Comparison of ENCODE assay signal across 11 cellular contexts in genomic region chr11:47220401-47220821, GRCh38. TPM values are rescaled to one million over a fixed set of nuclear protein-coding genes. Genes with fewer than 3 reads are reported as not detected.
DNase-seq lines count a peak whose midpoint lies in the region; ATAC-seq, FAIRE-seq and TF ChIP-seq lines count a peak whose summit lies in the region.
"Had no signal": no experiment of that assay in that cellular context is flagged by ENCODE, and none has a peak within 500 bp of the region (broad histone marks: within the 10 kb centered on the region; RNA-seq: fewer than 3 reads in every experiment).

No MANE protein-coding gene starts in this region.

- H3K27ac Mint-ChIP-seq in Calu3 (ENCODE audit: unreplicated experiment) = peak overlapping the region; percentile 62
- peak overlapping the region in 6 of 9 donors; percentile 4 to 56 (median 35) for H3K27ac Mint-ChIP-seq in naive thymus-derived CD4-positive, alpha-beta T cell

- H2AFZ ChIP-seq in Loucy (ENCODE audit: low read length) = no peak overlapping the region
- H2AFZ ChIP-seq in K562 (ENCODE audit: low read depth, low read length) = no peak overlapping the region

- peaks cover 24% of the 10 kb centered on the region for H3K36me3 Mint-ChIP-seq in Calu3 (ENCODE audit: insufficient read depth, unreplicated experiment)
- H3K36me3 Mint-ChIP-seq in naive thymus-derived CD4-positive, alpha-beta T cell = peaks cover 8 to 52% (median 26%) of the 10 kb centered on the region in 5 donors

- H3K4me2 ChIP-seq in Loucy (ENCODE audit: low read depth, low read length, poor library complexity, severe bottlenecking) = peak overlapping the region; percentile 38
- no peak overlapping the region for H3K4me2 ChIP-seq in K562 (ENCODE audit: insufficient read depth, low read length)

- peaks cover 34% of the 10 kb centered on the region for H3K4me1 Mint-ChIP-seq in Calu3 (ENCODE audit: low read depth, unreplicated experiment)
- peaks cover 23 to 55% (median 33%) of the 10 kb centered on the region in 7 donors for H3K4me1 Mint-ChIP-seq in naive thymus-derived CD4-positive, alpha-beta T cell

- BruUV-seq in Calu3 (replicated peaks; lab: Mats Ljungman, UMichigan) = no TSS peak
- no TSS peak for BruUV-seq in K562 (replicated peaks; lab: Mats Ljungman, UMichigan)

- H4K20me1 ChIP-seq in Loucy (ENCODE audit: insufficient read depth, low read length, poor library complexity, severe bottlenecking) (peaks cover 19% of the 10 kb centered on the region), K562 (replicated peaks; ENCODE audit: control insufficient read depth, insufficient read depth, low read length) (no peaks in the 10 kb centered on the region; the same call in 1 of the 2 replicates)

- TF ChIP-seq POLR2A in K562 (conservative IDR thresholded peaks at IDR 0.05) = no peak

- no peak overlapping the region for H3K9ac ChIP-seq in Loucy (ENCODE audit: low read depth, low read length, poor library complexity, severe bottlenecking)
- H3K9ac ChIP-seq in K562 (ENCODE audit: insufficient read depth in 1 of 2, low read depth in 2 of 2, low read length in 2 of 2) = no peak overlapping the region

- ATAC-seq in K562 (no peak), HG02623 (IDR thresholded peaks at IDR 0.05; ENCODE audit: unreplicated experiment) (no peak), HG02981 (IDR thresholded peaks at IDR 0.05; ENCODE audit: unreplicated experiment) (no peak), HG03442 (IDR thresholded peaks at IDR 0.05; ENCODE audit: unreplicated experiment) (no peak)
- ATAC-seq in naive thymus-derived CD4-positive, alpha-beta T cell = no peak

- H3K4me1 ChIP-seq in Loucy (ENCODE audit: insufficient read depth, low read length, poor library complexity, severe bottlenecking) = peaks cover 21% of the 10 kb centered on the region
- H3K4me1 ChIP-seq in K562 (replicated peaks in 1 of 2; ENCODE audit: control insufficient read depth in 2 of 2, insufficient read depth in 2 of 2, low read length in 2 of 2) = peaks cover 6 to 14% of the 10 kb centered on the region in 2 experiments; a peak in 4 of 5 replicates
- peaks cover 0 to 17% of the 10 kb centered on the region in 2 donors for H3K4me1 ChIP-seq in naive thymus-derived CD4-positive, alpha-beta T cell (ENCODE audit: control insufficient read depth in 2 of 2, insufficient read depth in 2 of 2, low read length in 2 of 2)

- no peaks in the 10 kb centered on the region for H3F3A ChIP-seq in Loucy (ENCODE audit: low read depth)

- no peaks in the 10 kb centered on the region for H3K27me3 Mint-ChIP-seq in Calu3 (ENCODE audit: unreplicated experiment)
- H3K27me3 Mint-ChIP-seq in naive thymus-derived CD4-positive, alpha-beta T cell = no peaks in the 10 kb centered on the region

- H3K9me1 ChIP-seq in K562 (ENCODE audit: control insufficient read depth, insufficient read depth, low read length) = no peaks in the 10 kb centered on the region

- no peak for TF ChIP-seq RAD21 in K562 (CRISPR knock-in tag; conservative IDR thresholded peaks at IDR 0.05 in 1 of 2, IDR thresholded peaks at IDR 0.05 in 1 of 2)

- no peaks in the 10 kb centered on the region for H3K9me3 Mint-ChIP-seq in Calu3 (ENCODE audit: low read depth, unreplicated experiment)
- H3K9me3 Mint-ChIP-seq in naive thymus-derived CD4-positive, alpha-beta T cell = peaks cover 0 to 2% (median 0%) of the 10 kb centered on the region in 11 donors
- H3K9me3 Mint-ChIP-seq: nephron had no signal

- H3K36me3 ChIP-seq in Loucy (ENCODE audit: insufficient read depth, low read length) (peaks cover 7% of the 10 kb centered on the region; the same call in 1 of the 2 replicates), K562 (ENCODE audit: control insufficient read depth, insufficient read depth, low read length) (peaks cover 7% of the 10 kb centered on the region; the same call in 1 of the 3 replicates)
- H3K36me3 ChIP-seq in naive thymus-derived CD4-positive, alpha-beta T cell (ENCODE audit: control insufficient read depth in 2 of 3, insufficient read depth in 3 of 3, low read length in 3 of 3) = peaks cover 0 to 35% (median 0%) of the 10 kb centered on the region in 3 experiments

- H3K4me3 ChIP-seq in Loucy (ENCODE audit: low read length, poor library complexity, severe bottlenecking) (no peak overlapping the region), K562 (no peak overlapping the region)
- no peak overlapping the region for H3K4me3 ChIP-seq in naive thymus-derived CD4-positive, alpha-beta T cell (ENCODE audit: low read length)
- H3K4me3 ChIP-seq: heart right ventricle had no signal

- DNase-seq in Calu3 = no peak
- DNase-seq in K562 (ENCODE audit: extremely low read depth in 1 of 4, low spot score in 3 of 4) = peak in 1 of 4 experiments; percentile 2
- no peak for DNase-seq in naive thymus-derived CD4-positive, alpha-beta T cell
- DNase-seq: activated effector memory CD4-positive, alpha-beta T cell treated with Interleukin-2 at 50 U/mL for 16 hours; heart right ventricle; NCI-H187 had no signal

- no peak for FAIRE-seq in K562 (lab: Jason Lieb, UNC)

- H3K9me2 ChIP-seq in Loucy (replicated peaks; ENCODE audit: low read depth, low read length) = no peaks in the 10 kb centered on the region

- no peaks in the 10 kb centered on the region for H3K27me3 ChIP-seq in Loucy (ENCODE audit: insufficient read depth, low read length, poor library complexity, severe bottlenecking)
- no peaks in the 10 kb centered on the region for H3K27me3 ChIP-seq in K562 (ENCODE audit: control insufficient read depth in 2 of 2, insufficient read depth in 2 of 2, low read length in 2 of 2)
- H3K27me3 ChIP-seq in naive thymus-derived CD4-positive, alpha-beta T cell (ENCODE audit: control insufficient read depth in 2 of 2, insufficient read depth in 2 of 2, low read length in 2 of 2) = no peaks in the 10 kb centered on the region
- H3K27me3 ChIP-seq: heart right ventricle had no signal

- intact Hi-C loops in Calu3 (cut with micrococcal nuclease; ENCODE audit: unreplicated experiment) = no loop called here
- intact Hi-C loops in K562 (cut with micrococcal nuclease) = no loop called here
- intact Hi-C loops in naive thymus-derived CD4-positive, alpha-beta T cell (cut with micrococcal nuclease) = no loop called here

- CTCF ChIA-PET in Calu3 (lab: Charles Lee) = interaction anchor here (0.6 to 1.4 kb wide), 5 partner anchors 16 to 39 kb away, joined by 3 to 4 read pairs (median 3); no protein-coding TSS in a partner anchor
- CTCF ChIA-PET in K562 (lab: Yijun Ruan, JAX; ENCODE audit: low intra/inter-chr PET ratio) = no interaction called here
- CTCF ChIA-PET in naive thymus-derived CD4-positive, alpha-beta T cell (lab: Charles Lee) = no interaction called here

- POLR2A ChIA-PET in K562 (lab: Yijun Ruan, JAX) = interaction anchor here (0.5 to 2.0 kb wide), 4 partner anchors 10 to 72 kb away, joined by 3 to 7 read pairs (median 4); partner anchors contain the start of gene ACP2
- POLR2A ChIA-PET in naive thymus-derived CD4-positive, alpha-beta T cell (lab: Charles Lee) = interaction anchor here (0.8 to 1.3 kb wide), 5 partner anchors 15 to 58 kb away, joined by 3 read pairs; no protein-coding TSS in a partner anchor

- H3K27ac ChIP-seq in K562 (ENCODE audit: extremely low read depth, low read depth, low read length) = no peak overlapping the region
- no peak overlapping the region for H3K27ac ChIP-seq in naive thymus-derived CD4-positive, alpha-beta T cell (ENCODE audit: low read depth, low read length)

- H3K4me3 Mint-ChIP-seq in Calu3 (ENCODE audit: low read depth, unreplicated experiment) = no peak overlapping the region
- peak overlapping the region in 1 of 10 donors; percentile 3 for H3K4me3 Mint-ChIP-seq in naive thymus-derived CD4-positive, alpha-beta T cell
- H3K4me3 Mint-ChIP-seq: nephron had no signal

- in situ Hi-C loops in K562 (cut with MboI) = no loop called here

- H3K9me3 ChIP-seq in Loucy (ENCODE audit: insufficient read depth, low read depth, low read length) = no peaks in the 10 kb centered on the region
- H3K9me3 ChIP-seq in K562 (replicated peaks; ENCODE audit: control insufficient read depth, insufficient read depth, low read depth, low read length) = no peaks in the 10 kb centered on the region
- H3K9me3 ChIP-seq in naive thymus-derived CD4-positive, alpha-beta T cell (ENCODE audit: control insufficient read depth in 2 of 3, low read length in 3 of 3) = no peaks in the 10 kb centered on the region
- H3K9me3 ChIP-seq: heart right ventricle had no signal

- H3K79me2 ChIP-seq in Loucy (ENCODE audit: insufficient read depth, low read length) (peaks cover 44% of the 10 kb centered on the region), K562 (ENCODE audit: control insufficient read depth, insufficient read depth, low read length) (peaks cover 12% of the 10 kb centered on the region; the same call in 2 of the 3 replicates)

- TF ChIP-seq CTCF in Calu3 (IDR thresholded peaks at IDR 0.05; ENCODE audit: unreplicated experiment) (no peak), Loucy (conservative IDR thresholded peaks at IDR 0.05; ENCODE audit: low read length) (no peak), K562 (IDR thresholded peaks at IDR 0.05 in 2 of 3, conservative IDR thresholded peaks at IDR 0.05 in 1 of 3; ENCODE audit: insufficient read depth in 2 of 3, low read depth in 1 of 3, low read length in 3 of 3) (no peak)

- TF ChIP-seq EP300 in K562 (IDR thresholded peaks at IDR 0.05; ENCODE audit: low read length) = no peak

- WGBS in K562 (ENCODE audit: insufficient coverage, low coverage, missing lambda C conversion rate) = 19% methylated on average over 1 of the region's 1 CpG

RNA-seq across cellular contexts. Expression of gene DDB2, which starts 5.6 kb away (rescaled TPM):
- total RNA-seq in Calu3 (2022) (18.7 and 27.8 TPM in 2 replicates), K562 (2014; rRNA removed) (12.7 and 13.3 TPM in 2 replicates), K562 (2014; rRNA removed; fragmentation: Illumina TruSeq; extraction: Trizol) (8.7 and 9.0 TPM in 2 replicates), K562 (2015; rRNA removed; fragmentation: Illumina TruSeq; extraction: Trizol) (10.1 and 10.9 TPM in 2 replicates), K562 (2021) (9.0 and 10.5 TPM in 2 replicates)
- 56.3 and 66.6 TPM in 2 replicates for total RNA-seq in K562 (2011; cell fraction: chromatin; rRNA removed; ENCODE audit: low replicate concordance)
- total RNA-seq in K562 (2011; cell fraction: nucleolus; rRNA removed) = 38.7 TPM in 2 replicates
- total RNA-seq in K562 (2011; cell fraction: nucleoplasm; rRNA removed) = 45.0 and 46.9 TPM in 2 replicates
- polyA plus RNA-seq in K562 (2011; rRNA removed) (17.1 and 17.5 TPM in 2 replicates), K562 (2014; fragmentation: Illumina TruSeq; extraction: Trizol) (10.1 and 10.4 TPM in 2 replicates), K562 (2014; fragmentation: Nextera tagmentation; extraction: Ambion mirVana) (10 to 100 TPM in 1 of 2 experiments, 1 to 10 TPM in 1; 9.0 to 10.3 TPM), K562 (2014; rRNA removed) (12.0 and 18.6 TPM in 2 replicates)
- polyA plus RNA-seq in K562 (2011; cell fraction: cytosol; rRNA removed) = 12.9 and 16.0 TPM in 2 replicates
- polyA plus RNA-seq in K562 (2011; cell fraction: nucleus; rRNA removed) = 54.5 and 57.5 TPM in 2 replicates
- polyA plus RNA-seq in K562 (2012) = 11.5 and 20.9 TPM in 2 replicates
- polyA minus RNA-seq in K562 (2011; rRNA and poly(A)+ RNA removed) = 12.9 and 16.8 TPM in 2 replicates
- polyA minus RNA-seq in K562 (2011; cell fraction: cytosol; rRNA and poly(A)+ RNA removed) = 5.5 and 8.0 TPM in 2 replicates
- polyA minus RNA-seq in K562 (2011; cell fraction: nucleus; rRNA and poly(A)+ RNA removed) = 17.4 and 23.8 TPM in 2 replicates
- 100 to 1,000 TPM in 2 of 5 experiments, 10 to 100 TPM in 3; 65.4 to 135 (median 93.4) TPM for total RNA-seq in naive thymus-derived CD4-positive, alpha-beta T cell
- 10 to 100 TPM; 32.9 to 35.4 TPM for polyA plus RNA-seq in naive thymus-derived CD4-positive, alpha-beta T cell

RNA-seq across cellular contexts. Expression of gene ACP2, which starts 28.2 kb away (rescaled TPM):
- total RNA-seq in Calu3 (2022) (23.5 and 30.6 TPM in 2 replicates), K562 (2014; rRNA removed) (14.3 and 16.2 TPM in 2 replicates), K562 (2014; rRNA removed; fragmentation: Illumina TruSeq; extraction: Trizol) (7.1 and 8.6 TPM in 2 replicates), K562 (2015; rRNA removed; fragmentation: Illumina TruSeq; extraction: Trizol) (11.6 and 12.1 TPM in 2 replicates), K562 (2021) (17.8 and 20.0 TPM in 2 replicates)
- 46.3 and 108 TPM in 2 replicates for total RNA-seq in K562 (2011; cell fraction: chromatin; rRNA removed; ENCODE audit: low replicate concordance)
- 76.0 and 80.0 TPM in 2 replicates for total RNA-seq in K562 (2011; cell fraction: nucleolus; rRNA removed)
- total RNA-seq in K562 (2011; cell fraction: nucleoplasm; rRNA removed) = 60.6 and 60.9 TPM in 2 replicates
- polyA plus RNA-seq in K562 (2011; rRNA removed) (7.0 and 10.4 TPM in 2 replicates), K562 (2014; fragmentation: Illumina TruSeq; extraction: Trizol) (14.0 and 19.1 TPM in 2 replicates), K562 (2014; fragmentation: Nextera tagmentation; extraction: Ambion mirVana) (1 to 10 TPM; 1.9 to 2.2 TPM), K562 (2014; rRNA removed) (12.4 and 14.4 TPM in 2 replicates)
- 8.2 and 13.6 TPM in 2 replicates for polyA plus RNA-seq in K562 (2011; cell fraction: cytosol; rRNA removed)
- polyA plus RNA-seq in K562 (2011; cell fraction: nucleus; rRNA removed) = 27.8 and 55.7 TPM in 2 replicates
- 13.9 and 20.7 TPM in 2 replicates for polyA plus RNA-seq in K562 (2012)
- 10.9 and 11.2 TPM in 2 replicates for polyA minus RNA-seq in K562 (2011; rRNA and poly(A)+ RNA removed)
- polyA minus RNA-seq in K562 (2011; cell fraction: cytosol; rRNA and poly(A)+ RNA removed) = 9.5 and 12.3 TPM in 2 replicates
- polyA minus RNA-seq in K562 (2011; cell fraction: nucleus; rRNA and poly(A)+ RNA removed) = 25.4 and 26.9 TPM in 2 replicates
- 10 to 100 TPM; 17.6 to 38.1 (median 24.3) TPM for total RNA-seq in naive thymus-derived CD4-positive, alpha-beta T cell
- 10 to 100 TPM in 1 of 2 donors, 1 to 10 TPM in 1; 7.1 to 17.7 TPM for polyA plus RNA-seq in naive thymus-derived CD4-positive, alpha-beta T cell

RNA-seq across cellular contexts. Expression of gene PACSIN3, which starts 34.2 kb away (rescaled TPM):
- total RNA-seq in Calu3 (2022) (22.1 and 26.5 TPM in 2 replicates), K562 (2014; rRNA removed) (15.5 and 18.8 TPM in 2 replicates), K562 (2014; rRNA removed; fragmentation: Illumina TruSeq; extraction: Trizol) (1.5 and 3.5 TPM in 2 replicates), K562 (2015; rRNA removed; fragmentation: Illumina TruSeq; extraction: Trizol) (8.8 and 9.6 TPM in 2 replicates), K562 (2021) (13.8 and 18.1 TPM in 2 replicates)
- total RNA-seq in K562 (2011; cell fraction: chromatin; rRNA removed; ENCODE audit: low replicate concordance) = 3.9 and 14.6 TPM in 2 replicates
- total RNA-seq in K562 (2011; cell fraction: nucleolus; rRNA removed) = 11.6 and 12.7 TPM in 2 replicates
- total RNA-seq in K562 (2011; cell fraction: nucleoplasm; rRNA removed) = 6.0 and 7.3 TPM in 2 replicates
- polyA plus RNA-seq in K562 (2011; rRNA removed) (6.8 and 7.1 TPM in 2 replicates), K562 (2014; fragmentation: Illumina TruSeq; extraction: Trizol) (7.1 and 9.8 TPM in 2 replicates), K562 (2014; fragmentation: Nextera tagmentation; extraction: Ambion mirVana) (under 1 TPM; 0.13 to 0.17 TPM), K562 (2014; rRNA removed) (14.5 and 15.0 TPM in 2 replicates)
- 6.5 and 12.3 TPM in 2 replicates for polyA plus RNA-seq in K562 (2011; cell fraction: cytosol; rRNA removed)
- polyA plus RNA-seq in K562 (2011; cell fraction: nucleus; rRNA removed) = 6.2 and 9.6 TPM in 2 replicates
- polyA plus RNA-seq in K562 (2012) = 7.3 and 10.4 TPM in 2 replicates
- 1.9 and 3.0 TPM in 2 replicates for polyA minus RNA-seq in K562 (2011; rRNA and poly(A)+ RNA removed)
- polyA minus RNA-seq in K562 (2011; cell fraction: cytosol; rRNA and poly(A)+ RNA removed) = 8.0 and 17.4 TPM in 2 replicates
- 4.7 and 5.0 TPM in 2 replicates for polyA minus RNA-seq in K562 (2011; cell fraction: nucleus; rRNA and poly(A)+ RNA removed)
- total RNA-seq in naive thymus-derived CD4-positive, alpha-beta T cell = 1 to 10 TPM in 1 of 5 experiments, under 1 TPM in 1, not detected in 3; 0.34 to 4.3 TPM
- under 1 TPM in 1 of 2 donors, not detected in 1; 0.82 TPM for polyA plus RNA-seq in naive thymus-derived CD4-positive, alpha-beta T cell

RNA-seq across cellular contexts. Expression of gene NR1H3, which starts 37.4 kb away (rescaled TPM):
- 11.4 and 14.2 TPM in 2 replicates for total RNA-seq in Calu3 (2022)
- 39.2 and 75.3 TPM in 2 replicates for total RNA-seq in K562 (2011; cell fraction: chromatin; rRNA removed; ENCODE audit: low replicate concordance)
- total RNA-seq in K562 (2011; cell fraction: nucleolus; rRNA removed) = 43.6 and 51.5 TPM in 2 replicates
- total RNA-seq in K562 (2011; cell fraction: nucleoplasm; rRNA removed) = 31.0 and 35.2 TPM in 2 replicates
- total RNA-seq in K562 (2014; rRNA removed) = 11.9 and 16.0 TPM in 2 replicates
- 6.6 and 8.2 TPM in 2 replicates for total RNA-seq in K562 (2014; rRNA removed; fragmentation: Illumina TruSeq; extraction: Trizol)
- total RNA-seq in K562 (2015; rRNA removed; fragmentation: Illumina TruSeq; extraction: Trizol) = 7.8 and 11.1 TPM in 2 replicates
- total RNA-seq in K562 (2021) = 15.9 and 16.5 TPM in 2 replicates
- polyA plus RNA-seq in K562 (2011; rRNA removed) = 26.0 and 31.9 TPM in 2 replicates
- 38.5 and 38.7 TPM in 2 replicates for polyA plus RNA-seq in K562 (2011; cell fraction: cytosol; rRNA removed)
- 66.1 and 82.8 TPM in 2 replicates for polyA plus RNA-seq in K562 (2011; cell fraction: nucleus; rRNA removed)
- polyA plus RNA-seq in K562 (2012) = 16.1 and 20.9 TPM in 2 replicates
- polyA plus RNA-seq in K562 (2014; fragmentation: Illumina TruSeq; extraction: Trizol) = 12.0 and 15.2 TPM in 2 replicates
- 10 to 100 TPM in 1 of 2 experiments, 1 to 10 TPM in 1; 9.8 to 10.4 TPM for polyA plus RNA-seq in K562 (2014; fragmentation: Nextera tagmentation; extraction: Ambion mirVana)
- 17.5 and 18.4 TPM in 2 replicates for polyA plus RNA-seq in K562 (2014; rRNA removed)
- 15.1 and 19.2 TPM in 2 replicates for polyA minus RNA-seq in K562 (2011; rRNA and poly(A)+ RNA removed)
- 9.9 and 20.8 TPM in 2 replicates for polyA minus RNA-seq in K562 (2011; cell fraction: cytosol; rRNA and poly(A)+ RNA removed)
- polyA minus RNA-seq in K562 (2011; cell fraction: nucleus; rRNA and poly(A)+ RNA removed) = 12.8 and 23.2 TPM in 2 replicates
- 10 to 100 TPM in 3 of 5 experiments, 1 to 10 TPM in 2; 3.7 to 19.4 (median 10.6) TPM for total RNA-seq in naive thymus-derived CD4-positive, alpha-beta T cell
- polyA plus RNA-seq in naive thymus-derived CD4-positive, alpha-beta T cell = 1 to 10 TPM; 5.2 to 8.3 TPM

RNA-seq across cellular contexts. Expression of gene ARFGAP2, which starts 43.7 kb away (rescaled TPM):
- total RNA-seq in Calu3 (2022) = 108 and 121 TPM in 2 replicates
- total RNA-seq in K562 (2011; cell fraction: chromatin; rRNA removed; ENCODE audit: low replicate concordance) = 359 and 833 TPM in 2 replicates
- total RNA-seq in K562 (2011; cell fraction: nucleolus; rRNA removed) = 445 and 463 TPM in 2 replicates
- total RNA-seq in K562 (2011; cell fraction: nucleoplasm; rRNA removed) = 399 and 402 TPM in 2 replicates
- total RNA-seq in K562 (2014; rRNA removed) = 97.6 and 107 TPM in 2 replicates
- 65.0 and 78.6 TPM in 2 replicates for total RNA-seq in K562 (2014; rRNA removed; fragmentation: Illumina TruSeq; extraction: Trizol)
- total RNA-seq in K562 (2015; rRNA removed; fragmentation: Illumina TruSeq; extraction: Trizol) = 78.4 and 83.2 TPM in 2 replicates
- 93.4 and 102 TPM in 2 replicates for total RNA-seq in K562 (2021)
- 96.3 and 120 TPM in 2 replicates for polyA plus RNA-seq in K562 (2011; rRNA removed)
- 199 and 200 TPM in 2 replicates for polyA plus RNA-seq in K562 (2011; cell fraction: cytosol; rRNA removed)
- polyA plus RNA-seq in K562 (2011; cell fraction: nucleus; rRNA removed) = 212 and 227 TPM in 2 replicates
- polyA plus RNA-seq in K562 (2012) = 69.1 and 93.2 TPM in 2 replicates
- polyA plus RNA-seq in K562 (2014; fragmentation: Illumina TruSeq; extraction: Trizol) = 122 and 140 TPM in 2 replicates
- 10 to 100 TPM; 29.1 to 42.1 TPM for polyA plus RNA-seq in K562 (2014; fragmentation: Nextera tagmentation; extraction: Ambion mirVana)
- 90.1 and 90.8 TPM in 2 replicates for polyA plus RNA-seq in K562 (2014; rRNA removed)
- polyA minus RNA-seq in K562 (2011; rRNA and poly(A)+ RNA removed) = 112 and 121 TPM in 2 replicates
- polyA minus RNA-seq in K562 (2011; cell fraction: cytosol; rRNA and poly(A)+ RNA removed) = 55.3 and 58.2 TPM in 2 replicates
- polyA minus RNA-seq in K562 (2011; cell fraction: nucleus; rRNA and poly(A)+ RNA removed) = 104 and 166 TPM in 2 replicates
- total RNA-seq in naive thymus-derived CD4-positive, alpha-beta T cell = 100 to 1,000 TPM; 107 to 220 (median 155) TPM
- polyA plus RNA-seq in naive thymus-derived CD4-positive, alpha-beta T cell = 100 to 1,000 TPM; 117 to 121 TPM
